In the genomic region with DNA sequence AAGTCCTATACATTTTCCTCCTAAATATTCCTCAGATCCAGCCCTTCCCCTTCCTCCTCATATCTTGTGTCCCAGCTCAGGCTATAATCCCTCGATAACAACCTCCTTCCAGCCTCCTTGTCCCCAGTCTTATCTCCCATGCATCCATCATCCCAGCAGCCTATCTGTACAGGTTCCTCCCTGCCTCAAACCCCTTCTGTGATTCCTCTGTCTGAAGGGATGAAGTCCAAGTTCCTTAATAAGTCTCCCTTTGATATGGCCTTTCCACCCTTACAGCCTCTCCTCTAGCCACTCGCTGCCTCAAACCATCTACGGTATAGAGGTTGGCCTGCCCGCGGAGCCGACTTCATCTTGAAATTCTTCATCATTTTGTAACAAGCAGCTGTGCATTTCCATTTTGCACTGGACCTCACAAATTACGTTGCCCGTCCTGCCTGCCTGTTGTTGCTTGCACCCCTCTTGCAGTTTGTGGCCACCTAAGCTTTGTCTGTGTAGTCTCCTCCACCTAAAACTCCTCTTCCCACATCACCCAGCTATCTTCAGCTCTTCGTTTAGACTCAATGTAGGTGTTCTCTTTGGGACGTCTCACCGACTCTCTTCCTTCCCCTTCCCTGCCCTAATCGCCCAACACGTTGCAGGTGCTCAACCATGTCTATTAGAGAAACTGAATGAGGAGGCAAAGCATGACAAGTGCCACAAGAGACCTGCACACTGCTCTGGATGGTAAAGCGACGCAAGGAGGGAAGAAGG, we compare ENCODE assay signal across 1 cellular context.
TF ChIP-seq lines count a peak whose summit lies in the region.

No MANE protein-coding gene starts in this region.

TF ChIP-seq in SK-N-SH, 30 proteins besides CTCF, POLR2A, EP300 and RAD21 (continued from another document):
- TF ChIP-seq TAF1 (IDR thresholded peaks at IDR 0.05; ENCODE audit: borderline replicate concordance, low read depth, low read length), result 0 out of 2 replicates have a peak, but pooled peaks have one; percentile 11
